1 cellular context compared by ENCODE assay signal in the genomic region with DNA sequence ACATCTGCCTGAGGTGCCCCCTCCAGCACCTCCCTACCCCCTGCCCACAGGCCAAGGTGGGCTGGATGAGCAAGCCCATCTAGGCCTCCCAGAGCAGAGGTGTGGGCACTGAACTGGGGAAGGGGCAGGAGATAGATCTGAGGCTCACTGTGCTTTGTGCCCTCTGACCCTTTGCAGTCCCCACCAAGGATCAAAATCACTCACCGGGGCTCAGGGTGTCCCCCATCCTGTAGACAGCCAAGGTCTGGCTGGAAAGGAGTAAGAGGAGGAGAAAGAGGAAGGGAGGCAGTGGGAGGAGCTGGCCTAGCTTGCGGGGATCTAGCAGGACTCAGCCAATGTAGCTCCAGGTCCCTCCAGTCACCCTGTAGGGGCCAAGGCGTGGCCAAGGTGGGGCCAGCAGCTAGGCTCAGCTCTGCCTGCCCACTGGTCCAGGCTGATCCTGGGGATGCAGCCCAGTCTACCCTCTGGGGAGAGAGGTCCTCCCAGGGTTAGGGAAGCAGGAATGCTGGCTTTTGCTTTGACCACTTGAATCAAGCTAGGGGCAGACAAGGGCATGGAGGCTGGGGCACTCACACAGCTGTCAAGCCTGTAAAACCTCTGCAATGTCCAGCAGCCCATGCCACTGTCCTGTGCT.
TF ChIP-seq lines count a peak whose summit lies in the region.

No MANE protein-coding gene starts in this region.

TF ChIP-seq in K562, 482 proteins besides CTCF, POLR2A, EP300 and RAD21 (continues in another document):
- no peak for TF ChIP-seq PRPF4 (IDR thresholded peaks at IDR 0.05; ENCODE audit: insufficient read depth, low read depth, low read length, poor library complexity, severe bottlenecking)
- peak; percentile 22 for TF ChIP-seq RBBP5 (IDR thresholded peaks at IDR 0.05; ENCODE audit: borderline replicate concordance, insufficient read depth, low read length, poor library complexity, severe bottlenecking)
- no peak for TF ChIP-seq ZNF41 (CRISPR knock-in tag; conservative IDR thresholded peaks at IDR 0.05)
- no peak for TF ChIP-seq TRIM24 (IDR thresholded peaks at IDR 0.05)
- no peak for TF ChIP-seq ZKSCAN3 (CRISPR knock-in tag; IDR thresholded peaks at IDR 0.05)
- no peak for TF ChIP-seq PHTF2 (CRISPR knock-in tag; IDR thresholded peaks at IDR 0.05)
- TF ChIP-seq ZNF644 (tag; IDR thresholded peaks at IDR 0.05; ENCODE audit: low read depth), result no peak
- TF ChIP-seq VEZF1 (CRISPR knock-in tag; IDR thresholded peaks at IDR 0.05), result no peak
- no peak for TF ChIP-seq PCBP2 (IDR thresholded peaks at IDR 0.05; ENCODE audit: low read depth, low read length, poor library complexity, severe bottlenecking)
- TF ChIP-seq ZNF449 (CRISPR knock-in tag; IDR thresholded peaks at IDR 0.05), result no peak
- TF ChIP-seq DPF2 (IDR thresholded peaks at IDR 0.05), result no peak
- no peak for TF ChIP-seq TCF7L2 (IDR thresholded peaks at IDR 0.05; ENCODE audit: low read depth, low read length)
- TF ChIP-seq PPARD (CRISPR knock-in tag; IDR thresholded peaks at IDR 0.05), result no peak
- TF ChIP-seq ZNF224 (CRISPR knock-in tag; IDR thresholded peaks at IDR 0.05), result no peak
- peak; percentile 75; the same call in 1 of the 2 replicates for TF ChIP-seq SPI1 (IDR thresholded peaks at IDR 0.05; ENCODE audit: borderline replicate concordance, low read depth, low read length)
- TF ChIP-seq MYBL2 (IDR thresholded peaks at IDR 0.05; ENCODE audit: low read depth), result no peak
- TF ChIP-seq MYBL2 (CRISPR knock-in tag; IDR thresholded peaks at IDR 0.05; ENCODE audit: borderline replicate concordance), result no peak
- TF ChIP-seq, protein P1, sequence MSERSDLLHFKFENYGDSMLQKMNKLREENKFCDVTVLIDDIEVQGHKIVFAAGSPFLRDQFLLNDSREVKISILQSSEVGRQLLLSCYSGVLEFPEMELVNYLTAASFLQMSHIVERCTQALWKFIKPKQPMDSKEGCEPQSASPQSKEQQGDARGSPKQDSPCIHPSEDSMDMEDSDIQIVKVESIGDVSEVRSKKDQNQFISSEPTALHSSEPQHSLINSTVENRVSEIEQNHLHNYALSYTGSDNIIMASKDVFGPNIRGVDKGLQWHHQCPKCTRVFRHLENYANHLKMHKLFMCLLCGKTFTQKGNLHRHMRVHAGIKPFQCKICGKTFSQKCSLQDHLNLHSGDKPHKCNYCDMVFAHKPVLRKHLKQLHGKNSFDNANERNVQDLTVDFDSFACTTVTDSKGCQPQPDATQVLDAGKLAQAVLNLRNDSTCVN (CRISPR knock-in tag; IDR thresholded peaks at IDR 0.05), result no peak
- no peak for TF ChIP-seq PBX2 (CRISPR knock-in tag; IDR thresholded peaks at IDR 0.05; ENCODE audit: low read depth)
- no peak for TF ChIP-seq PBX2 (tag; conservative IDR thresholded peaks at IDR 0.05; ENCODE audit: low read depth)
- TF ChIP-seq HINFP (tag; conservative IDR thresholded peaks at IDR 0.05; ENCODE audit: low read depth), result no peak
- TF ChIP-seq ZNF263 (CRISPR knock-in tag; IDR thresholded peaks at IDR 0.05; ENCODE audit: borderline replicate concordance), result peak; percentile 19; the same call in 1 of the 2 replicates
- TF ChIP-seq ZNF184 (CRISPR knock-in tag; IDR thresholded peaks at IDR 0.05), result no peak
- TF ChIP-seq FOS (IDR thresholded peaks at IDR 0.05; ENCODE audit: extremely low read depth, insufficient read length), result no peak
- TF ChIP-seq BACH1 (tag; IDR thresholded peaks at IDR 0.05), result no peak
- TF ChIP-seq TBP (optimal IDR thresholded peaks at IDR 0.05; ENCODE audit: low read depth, low read length), result no peak
- no peak for TF ChIP-seq E2F3 (CRISPR knock-in tag; IDR thresholded peaks at IDR 0.05)
- TF ChIP-seq, protein P2, sequence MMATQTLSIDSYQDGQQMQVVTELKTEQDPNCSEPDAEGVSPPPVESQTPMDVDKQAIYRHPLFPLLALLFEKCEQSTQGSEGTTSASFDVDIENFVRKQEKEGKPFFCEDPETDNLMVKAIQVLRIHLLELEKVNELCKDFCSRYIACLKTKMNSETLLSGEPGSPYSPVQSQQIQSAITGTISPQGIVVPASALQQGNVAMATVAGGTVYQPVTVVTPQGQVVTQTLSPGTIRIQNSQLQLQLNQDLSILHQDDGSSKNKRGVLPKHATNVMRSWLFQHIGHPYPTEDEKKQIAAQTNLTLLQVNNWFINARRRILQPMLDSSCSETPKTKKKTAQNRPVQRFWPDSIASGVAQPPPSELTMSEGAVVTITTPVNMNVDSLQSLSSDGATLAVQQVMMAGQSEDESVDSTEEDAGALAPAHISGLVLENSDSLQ (IDR thresholded peaks at IDR 0.05), result no peak
- TF ChIP-seq, protein P3, sequence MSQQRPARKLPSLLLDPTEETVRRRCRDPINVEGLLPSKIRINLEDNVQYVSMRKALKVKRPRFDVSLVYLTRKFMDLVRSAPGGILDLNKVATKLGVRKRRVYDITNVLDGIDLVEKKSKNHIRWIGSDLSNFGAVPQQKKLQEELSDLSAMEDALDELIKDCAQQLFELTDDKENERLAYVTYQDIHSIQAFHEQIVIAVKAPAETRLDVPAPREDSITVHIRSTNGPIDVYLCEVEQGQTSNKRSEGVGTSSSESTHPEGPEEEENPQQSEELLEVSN (IDR thresholded peaks at IDR 0.05; ENCODE audit: borderline replicate concordance in 1 of 2, extremely low read depth in 1 of 2, insufficient read depth in 1 of 2, insufficient read length in 1 of 2, low read depth in 1 of 2, low read length in 1 of 2, poor library complexity in 1 of 2, severe bottlenecking in 1 of 2), result no peak
- TF ChIP-seq E2F4 (CRISPR knock-in tag; IDR thresholded peaks at IDR 0.05; ENCODE audit: low read depth), result no peak
- TF ChIP-seq NEUROD1 (IDR thresholded peaks at IDR 0.05; ENCODE audit: borderline replicate concordance, low read depth, low read length, partially characterized antibody), result no peak
- TF ChIP-seq THRA (IDR thresholded peaks at IDR 0.05), result no peak
- no peak for TF ChIP-seq HNRNPLL (IDR thresholded peaks at IDR 0.05; ENCODE audit: low read depth, low read length, poor library complexity, severe bottlenecking)
- no peak for TF ChIP-seq ZZZ3 (IDR thresholded peaks at IDR 0.05)
- no peak for TF ChIP-seq NELFE (IDR thresholded peaks at IDR 0.05; ENCODE audit: insufficient read depth, insufficient read length)
- 0 out of 2 replicates have a peak, but pooled peaks have one; percentile 15 for TF ChIP-seq PML (IDR thresholded peaks at IDR 0.05; ENCODE audit: low read length)
- no peak for TF ChIP-seq POU5F1 (IDR thresholded peaks at IDR 0.05; ENCODE audit: borderline replicate concordance, low read depth, low read length, partially characterized antibody)
- TF ChIP-seq TCFL5 (CRISPR knock-in tag; conservative IDR thresholded peaks at IDR 0.05), result no peak
- TF ChIP-seq CREB3L1 (IDR thresholded peaks at IDR 0.05; ENCODE audit: borderline replicate concordance, low read depth), result no peak
- no peak for TF ChIP-seq TAF7 (tag; IDR thresholded peaks at IDR 0.05)
- TF ChIP-seq KDM2B (CRISPR knock-in tag; IDR thresholded peaks at IDR 0.05), result no peak
- 0 out of 2 replicates have a peak, but pooled peaks have one; percentile 15 for TF ChIP-seq RBFOX2 (IDR thresholded peaks at IDR 0.05; ENCODE audit: low read depth, low read length)
- no peak for TF ChIP-seq ZNF766 (CRISPR knock-in tag; conservative IDR thresholded peaks at IDR 0.05)
- 0 out of 2 replicates have a peak, but pooled peaks have one; percentile 6 for TF ChIP-seq CHCHD3 (CRISPR knock-in tag; IDR thresholded peaks at IDR 0.05)
- TF ChIP-seq, protein P4, sequence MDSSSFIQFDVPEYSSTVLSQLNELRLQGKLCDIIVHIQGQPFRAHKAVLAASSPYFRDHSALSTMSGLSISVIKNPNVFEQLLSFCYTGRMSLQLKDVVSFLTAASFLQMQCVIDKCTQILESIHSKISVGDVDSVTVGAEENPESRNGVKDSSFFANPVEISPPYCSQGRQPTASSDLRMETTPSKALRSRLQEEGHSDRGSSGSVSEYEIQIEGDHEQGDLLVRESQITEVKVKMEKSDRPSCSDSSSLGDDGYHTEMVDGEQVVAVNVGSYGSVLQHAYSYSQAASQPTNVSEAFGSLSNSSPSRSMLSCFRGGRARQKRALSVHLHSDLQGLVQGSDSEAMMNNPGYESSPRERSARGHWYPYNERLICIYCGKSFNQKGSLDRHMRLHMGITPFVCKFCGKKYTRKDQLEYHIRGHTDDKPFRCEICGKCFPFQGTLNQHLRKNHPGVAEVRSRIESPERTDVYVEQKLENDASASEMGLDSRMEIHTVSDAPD (CRISPR knock-in tag; IDR thresholded peaks at IDR 0.05), result no peak
